10 cellular contexts compared by ENCODE assay signal in genomic region chr1:145670995-145671394, GRCh38. TPM values are rescaled to one million over a fixed set of nuclear protein-coding genes. Genes with fewer than 3 reads are reported as not detected.
"Had no signal": no experiment of that assay in that cellular context is flagged by ENCODE, and none has a peak within 500 bp of the region (broad histone marks: within the 10 kb centered on the region; RNA-seq: fewer than 3 reads in every experiment).

No MANE protein-coding gene starts in this region.

RNA-seq across cellular contexts. Expression of gene PDZK1, which starts 36.2 kb away (rescaled TPM):
- total RNA-seq: kidney epithelial cell, sigmoid colon, subcutaneous adipose tissue had no signal

RNA-seq across cellular contexts. Expression of gene CD160, which starts 48.3 kb away (rescaled TPM):
- total RNA-seq: hepatocyte, kidney epithelial cell, left ventricle myocardium inferior, mesothelial cell of epicardium, osteocyte, posterior vena cava, psoas muscle, sigmoid colon, subcutaneous adipose tissue, suprapubic skin had no signal
- polyA plus RNA-seq: hepatocyte had no signal
